ENCODE assay signal across 10 cellular contexts in genomic region chr19:2054763-2055162, GRCh38. TPM values are rescaled to one million over a fixed set of nuclear protein-coding genes. Genes with fewer than 3 reads are reported as not detected.
DNase-seq lines count a peak whose midpoint lies in the region; ATAC-seq and TF ChIP-seq lines count a peak whose summit lies in the region.
"Had no signal": no experiment of that assay in that cellular context is flagged by ENCODE, and none has a peak within 500 bp of the region (broad histone marks: within the 10 kb centered on the region; RNA-seq: fewer than 3 reads in every experiment).

No MANE protein-coding gene starts in this region.

- H3K36me3 ChIP-seq in heart left ventricle (no peaks in the 10 kb centered on the region), lower lobe of right lung (no peaks in the 10 kb centered on the region), urinary bladder (ENCODE audit: insufficient read depth) (no peaks in the 10 kb centered on the region)

- H3K27ac ChIP-seq in heart left ventricle (peak overlapping the region; percentile 10 to 100 (median 72)), lower lobe of right lung (peak overlapping the region; percentile 68), urinary bladder (ENCODE audit: low read depth) (peak overlapping the region; percentile 74)

- no peak for DNase-seq in heart left ventricle
- no peak for DNase-seq in left cardiac atrium
- no peak for DNase-seq in activated CD8-positive, alpha-beta T cell treated with anti-CD3 and anti-CD28 coated beads, Interleukin-2, amount 10 ng/mL, durations not matched to agents 7 days and 5 days
- no peak for DNase-seq in lower lobe of right lung
- DNase-seq in AML-193 (lab: John Stamatoyannopoulos, UW) = no peak
- DNase-seq in NOMO-1 (lab: John Stamatoyannopoulos, UW; ENCODE audit: unreplicated experiment in 2 of 2) = no peak
- DNase-seq: MM.1S; NK-92 treated with Interleukin-12 subunit alpha and Interleukin-12 subunit beta, amount 100 ng/mL, for 24 hours had no signal

- H3K4me1 Mint-ChIP-seq in activated CD8-positive, alpha-beta T cell treated with anti-CD3 and anti-CD28 coated beads, Interleukin-2, amount 10 ng/mL, durations not matched to agents 7 days and 5 days (ENCODE audit: low read depth) = peaks cover 63% of the 10 kb centered on the region

- no peaks in the 10 kb centered on the region for H3K9me3 ChIP-seq in heart left ventricle
- no peaks in the 10 kb centered on the region for H3K9me3 ChIP-seq in lower lobe of right lung

- peaks cover 8 to 70% (median 50%) of the 10 kb centered on the region in 12 donors for H3K4me1 ChIP-seq in heart left ventricle
- peaks cover 72% of the 10 kb centered on the region for H3K4me1 ChIP-seq in lower lobe of right lung
- peaks cover 6% of the 10 kb centered on the region for H3K4me1 ChIP-seq in urinary bladder (ENCODE audit: insufficient read depth)

- peaks cover 5% of the 10 kb centered on the region for H3K36me3 Mint-ChIP-seq in activated CD8-positive, alpha-beta T cell treated with anti-CD3 and anti-CD28 coated beads, Interleukin-2, amount 10 ng/mL, durations not matched to agents 7 days and 5 days (ENCODE audit: low read depth)

- CTCF ChIA-PET in activated CD8-positive, alpha-beta T cell treated with anti-CD3 and anti-CD28 coated beads, Interleukin-2, amount 10 ng/mL, durations not matched to agents 7 days and 5 days (lab: Charles Lee) = interaction anchor here (1.3 to 1.4 kb wide), 2 partner anchors 15 to 21 kb away, joined by 3 read pairs; no protein-coding TSS in a partner anchor

- H3K4me3 Mint-ChIP-seq in activated CD8-positive, alpha-beta T cell treated with anti-CD3 and anti-CD28 coated beads, Interleukin-2, amount 10 ng/mL, durations not matched to agents 7 days and 5 days = no peak overlapping the region

- no peaks in the 10 kb centered on the region for H3K9me3 Mint-ChIP-seq in activated CD8-positive, alpha-beta T cell treated with anti-CD3 and anti-CD28 coated beads, Interleukin-2, amount 10 ng/mL, durations not matched to agents 7 days and 5 days (ENCODE audit: insufficient read depth)

- POLR2A ChIA-PET in activated CD8-positive, alpha-beta T cell treated with anti-CD3 and anti-CD28 coated beads, Interleukin-2, amount 10 ng/mL, durations not matched to agents 7 days and 5 days (lab: Charles Lee) = interaction anchor here (0.7 to 1.4 kb wide), 2 partner anchors 29 to 152 kb away, joined by 3 to 4 read pairs; no protein-coding TSS in a partner anchor

- ATAC-seq in heart left ventricle = no peak
- no peak for ATAC-seq in left cardiac atrium
- ATAC-seq in activated CD8-positive, alpha-beta T cell treated with anti-CD3 and anti-CD28 coated beads, Interleukin-2, amount 10 ng/mL, durations not matched to agents 7 days and 5 days = no peak
- no peak for ATAC-seq in lower lobe of right lung
- no peak for ATAC-seq in GM18909 (IDR thresholded peaks at IDR 0.05; ENCODE audit: poor library complexity, unreplicated experiment)

- no peaks in the 10 kb centered on the region for H3K27me3 Mint-ChIP-seq in activated CD8-positive, alpha-beta T cell treated with anti-CD3 and anti-CD28 coated beads, Interleukin-2, amount 10 ng/mL, durations not matched to agents 7 days and 5 days (ENCODE audit: low read depth)

- TF ChIP-seq POLR2A in heart left ventricle (IDR thresholded peaks at IDR 0.05) = no peak

- peak overlapping the region; percentile 84 for H3K27ac Mint-ChIP-seq in activated CD8-positive, alpha-beta T cell treated with anti-CD3 and anti-CD28 coated beads, Interleukin-2, amount 10 ng/mL, durations not matched to agents 7 days and 5 days

- no peak for TF ChIP-seq CTCF in heart left ventricle (IDR thresholded peaks at IDR 0.05)
- TF ChIP-seq CTCF in lower lobe of right lung (IDR thresholded peaks at IDR 0.05) = no peak

- 69 to 74% (median 73%) methylated on average over 8 of the region's 8 CpGs for WGBS in heart left ventricle, 4 donors
- WGBS in urinary bladder = 70% methylated on average over 8 of the region's 8 CpGs

- no peak overlapping the region for H3K4me3 ChIP-seq in heart left ventricle
- H3K4me3 ChIP-seq in lower lobe of right lung = no peak overlapping the region
- H3K4me3 ChIP-seq in urinary bladder (ENCODE audit: low read depth, low read length) = no peak overlapping the region

- intact Hi-C loops in heart left ventricle (cut with DNase I) = loop anchor here in 1 of 10 donors (10.0 kb wide), 1 partner anchor 780 kb away; the partner anchor contains the start of gene FAM174C
- intact Hi-C loops in left cardiac atrium (cut with DNase I) = no loop called here
- intact Hi-C loops in lower lobe of right lung (cut with DNase I) = no loop called here

- H3K27me3 ChIP-seq in heart left ventricle = no peaks in the 10 kb centered on the region
- no peaks in the 10 kb centered on the region for H3K27me3 ChIP-seq in lower lobe of right lung (ENCODE audit: low read depth)

RNA-seq across cellular contexts. Expression of gene MKNK2, which starts 3.7 kb away (rescaled TPM):
- total RNA-seq in heart left ventricle = 100 to 1,000 TPM; 129 to 318 (median 155) TPM
- 100 to 1,000 TPM; 110 to 197 TPM for polyA plus RNA-seq in heart left ventricle
- 100 to 1,000 TPM; 127 to 174 TPM for total RNA-seq in left cardiac atrium
- 100 to 1,000 TPM; 332 to 348 TPM for total RNA-seq in activated CD8-positive, alpha-beta T cell treated with anti-CD3 and anti-CD28 coated beads, Interleukin-2, amount 10 ng/mL, durations not matched to agents 7 days and 5 days
- 268 TPM for total RNA-seq in lower lobe of right lung
- 21.5 TPM for total RNA-seq in urinary bladder
- polyA plus RNA-seq in urinary bladder = 144 TPM

RNA-seq across cellular contexts. Expression of gene BTBD2, which starts 39.2 kb away (rescaled TPM):
- 10 to 100 TPM; 47.3 to 81.8 (median 52.6) TPM for total RNA-seq in heart left ventricle
- 10 to 100 TPM; 39.4 to 46.2 TPM for polyA plus RNA-seq in heart left ventricle
- total RNA-seq in left cardiac atrium = 10 to 100 TPM; 51.4 to 54.3 TPM
- 10 to 100 TPM; 48.2 to 53.4 TPM for total RNA-seq in activated CD8-positive, alpha-beta T cell treated with anti-CD3 and anti-CD28 coated beads, Interleukin-2, amount 10 ng/mL, durations not matched to agents 7 days and 5 days
- 62.0 TPM for total RNA-seq in lower lobe of right lung
- 38.0 TPM for total RNA-seq in urinary bladder
- polyA plus RNA-seq in urinary bladder = 83.0 TPM

RNA-seq across cellular contexts. Expression of gene MOB3A, which starts 41.4 kb away (rescaled TPM):
- total RNA-seq in heart left ventricle = 10 to 100 TPM; 10.8 to 32.3 (median 16.7) TPM
- polyA plus RNA-seq in heart left ventricle = 10 to 100 TPM in 1 of 2 donors, 1 to 10 TPM in 1; 7.1 to 18.6 TPM
- total RNA-seq in left cardiac atrium = 10 to 100 TPM; 24.9 to 28.6 TPM
- 100 to 1,000 TPM; 235 to 240 TPM for total RNA-seq in activated CD8-positive, alpha-beta T cell treated with anti-CD3 and anti-CD28 coated beads, Interleukin-2, amount 10 ng/mL, durations not matched to agents 7 days and 5 days
- total RNA-seq in lower lobe of right lung = 69.2 TPM
- 15.9 TPM for total RNA-seq in urinary bladder
- 40.1 TPM for polyA plus RNA-seq in urinary bladder

RNA-seq across cellular contexts. Expression of gene IZUMO4, which starts 42.0 kb away (rescaled TPM):
- total RNA-seq in heart left ventricle = 1 to 10 TPM in 8 of 9 donors, not detected in 1; 1.7 to 6.2 (median 2.3) TPM
- 1 to 10 TPM; 4.4 to 5.8 TPM for polyA plus RNA-seq in heart left ventricle
- 1 to 10 TPM in 1 of 2 donors, under 1 TPM in 1; 0.89 to 2.3 TPM for total RNA-seq in left cardiac atrium
- total RNA-seq in activated CD8-positive, alpha-beta T cell treated with anti-CD3 and anti-CD28 coated beads, Interleukin-2, amount 10 ng/mL, durations not matched to agents 7 days and 5 days = 1 to 10 TPM; 8.7 to 9.5 TPM
- 7.4 TPM for total RNA-seq in lower lobe of right lung
- 1.5 TPM for total RNA-seq in urinary bladder
- polyA plus RNA-seq in urinary bladder = 9.2 TPM
